Comparison of ENCODE assay signal across 8 cellular contexts in the genomic region with DNA sequence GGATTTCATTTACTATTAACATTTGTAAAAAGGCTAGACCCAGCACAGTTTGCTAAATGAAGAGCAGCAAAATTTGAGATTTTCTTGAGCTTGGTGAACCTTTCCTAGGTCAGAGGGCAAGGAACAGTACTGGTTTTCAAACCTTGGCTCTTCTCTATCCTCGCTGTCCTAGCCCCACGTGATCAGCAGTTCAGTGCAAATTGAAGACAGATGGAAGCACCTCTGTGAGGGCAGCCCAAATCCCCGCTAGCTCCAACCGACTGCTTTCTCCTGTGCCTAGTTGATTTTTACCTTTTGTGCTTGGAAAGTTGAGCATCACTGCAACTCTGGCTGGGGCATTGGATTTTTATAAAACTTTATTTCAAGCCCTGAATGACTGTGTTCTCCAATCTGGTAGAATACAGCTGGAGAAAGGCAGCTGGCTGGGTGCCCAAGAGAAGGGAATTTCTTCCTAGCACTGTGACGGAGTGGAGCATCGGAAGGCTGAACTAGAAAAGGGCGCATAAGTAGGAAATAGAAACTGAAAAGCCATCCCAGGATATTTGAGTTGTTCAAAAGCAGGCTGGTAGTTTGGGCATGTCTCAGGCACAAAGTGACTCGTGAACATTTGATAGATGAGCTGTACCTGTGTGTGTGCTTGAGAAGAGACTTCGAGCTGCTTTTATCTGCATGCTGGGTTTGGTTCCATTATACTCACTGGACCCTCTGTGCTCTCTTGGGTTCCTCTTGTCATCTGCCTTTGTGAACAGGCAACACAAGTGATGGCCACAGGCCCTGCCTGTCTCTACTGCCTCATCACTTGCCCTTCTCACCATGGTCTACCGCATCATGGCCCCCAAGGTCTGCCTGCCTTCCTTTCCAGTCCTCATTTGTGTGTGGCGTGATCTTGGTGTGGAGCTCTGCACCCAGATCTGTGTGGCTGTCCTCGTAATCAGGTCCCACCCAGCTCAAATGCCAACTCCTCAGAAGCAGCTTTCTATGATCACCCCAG.
DNase-seq lines count a peak whose midpoint lies in the region; ATAC-seq and TF ChIP-seq lines count a peak whose summit lies in the region.

No MANE protein-coding gene starts in this region.

- H3K4me2 ChIP-seq in Loucy (ENCODE audit: low read depth, low read length, poor library complexity, severe bottlenecking) = peak overlapping the region; percentile 91

- H3K79me2 ChIP-seq in Loucy (ENCODE audit: insufficient read depth, low read length) = peaks cover 79% of the 10 kb centered on the region

- H3K9me3 ChIP-seq in Loucy (ENCODE audit: insufficient read depth, low read depth, low read length) = no peaks in the 10 kb centered on the region
- no peaks in the 10 kb centered on the region for H3K9me3 ChIP-seq in mucosa of rectum (ENCODE audit: control insufficient read depth in 2 of 2, low read length in 2 of 2)

- no peaks in the 10 kb centered on the region for H3K27me3 ChIP-seq in Loucy (ENCODE audit: insufficient read depth, low read length, poor library complexity, severe bottlenecking)
- no peaks in the 10 kb centered on the region for H3K27me3 ChIP-seq in mucosa of rectum (ENCODE audit: control insufficient read depth in 2 of 2, insufficient read depth in 2 of 2, low read length in 2 of 2)

- no peak for TF ChIP-seq CTCF in Loucy (conservative IDR thresholded peaks at IDR 0.05; ENCODE audit: low read length)

- H3K9me2 ChIP-seq in Loucy (replicated peaks; ENCODE audit: low read depth, low read length) = no peaks in the 10 kb centered on the region

- H3K4me3 ChIP-seq in Loucy (ENCODE audit: low read length, poor library complexity, severe bottlenecking) (peak overlapping the region; percentile 87), mucosa of rectum (ENCODE audit: low read length in 2 of 2) (peak overlapping the region; percentile 17 to 98)

- DNase-seq in AG08396 (ENCODE audit: low spot score) = peak; percentile 42
- DNase-seq in cerebellar cortex (ENCODE audit: low spot score) = peak; percentile 69
- no peak for DNase-seq in DMS53 treated with DMSO at 0.1 percent for 48 hours (lab: John Stamatoyannopoulos, UW; ENCODE audit: unreplicated experiment)
- DNase-seq in NCI-H226 = no peak
- no peak for DNase-seq in NCI-H1417 (lab: John Stamatoyannopoulos, UW)

- ATAC-seq in HG03378 (IDR thresholded peaks at IDR 0.05; ENCODE audit: unreplicated experiment) = no peak

- peaks cover 55% of the 10 kb centered on the region for H4K20me1 ChIP-seq in Loucy (ENCODE audit: insufficient read depth, low read length, poor library complexity, severe bottlenecking)

- H3F3A ChIP-seq in Loucy (ENCODE audit: low read depth) = no peaks in the 10 kb centered on the region

- H3K36me3 ChIP-seq in Loucy (ENCODE audit: insufficient read depth, low read length) (peaks cover 14% of the 10 kb centered on the region; the same call in 1 of the 2 replicates), mucosa of rectum (ENCODE audit: control insufficient read depth in 2 of 2, insufficient read depth in 2 of 2, low read length in 2 of 2) (peaks cover 15 to 24% of the 10 kb centered on the region in 2 donors)

- H3K9ac ChIP-seq in Loucy (ENCODE audit: low read depth, low read length, poor library complexity, severe bottlenecking) (peak overlapping the region; percentile 90), mucosa of rectum (ENCODE audit: low read depth in 1 of 2, low read length in 2 of 2) (peak overlapping the region in 1 of 2 donors; percentile 94)

- H3K4me1 ChIP-seq in Loucy (ENCODE audit: insufficient read depth, low read length, poor library complexity, severe bottlenecking) (peaks cover 60% of the 10 kb centered on the region), mucosa of rectum (ENCODE audit: control insufficient read depth in 2 of 2, insufficient read depth in 2 of 2, low read length in 2 of 2) (peaks cover 29 to 32% of the 10 kb centered on the region in 2 donors)

- H3K27ac ChIP-seq in mucosa of rectum (ENCODE audit: low read depth in 2 of 2, low read length in 2 of 2) = peak overlapping the region; percentile 88 to 90

- H2AFZ ChIP-seq in Loucy (ENCODE audit: low read length) = no peak overlapping the region

Comparison
In these comparisons a context has a peak if more than half of its experiments do, and no peak if none do; other contexts are left out.
1. DNase-seq: peak in AG08396 (single experiment) and cerebellar cortex (single experiment); none in DMS53 treated with DMSO at 0.1 percent for 48 hours (single experiment), NCI-H226 (single experiment) and NCI-H1417 (0 of 3).